ENCODE assay signal across 29 cellular contexts in the genomic region with DNA sequence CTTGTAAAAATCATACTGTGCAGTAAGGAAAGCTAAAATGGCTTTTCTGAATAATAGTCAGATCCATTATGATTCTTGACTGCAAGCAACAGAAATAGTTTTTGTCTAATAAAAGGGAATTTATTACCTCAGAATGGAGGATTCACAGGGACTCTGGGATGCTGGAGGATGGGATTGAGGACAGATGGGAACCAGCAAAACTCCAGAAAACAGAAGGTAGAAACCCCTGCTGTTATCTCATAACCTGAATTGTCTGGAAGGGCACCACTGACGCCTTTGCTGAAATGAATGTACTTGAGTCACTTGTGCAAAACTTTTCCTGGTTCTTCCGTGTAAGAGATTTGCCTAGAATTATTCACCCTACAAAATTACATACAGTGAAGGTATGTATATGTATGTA.
"Had no signal": no experiment of that assay in that cellular context is flagged by ENCODE, and none has a peak within 500 bp of the region (broad histone marks: within the 10 kb centered on the region; RNA-seq: fewer than 3 reads in every experiment).

No MANE protein-coding gene starts in this region.

- ATAC-seq: natural killer cell; psoas muscle; right cardiac atrium; right lobe of liver; stimulated activated effector memory CD8-positive, alpha-beta T cell treated with anti-CD3 and anti-CD28 coated beads, Interleukin-12 subunit alpha, Interleukin-12 subunit beta, amount 100 ng/mL, for 72 hours; stimulated activated naive CD8-positive, alpha-beta T cell treated with anti-CD3 and anti-CD28 coated beads, Interleukin-15, amount 100 ng/mL, for 72 hours; stimulated activated naive CD8-positive, alpha-beta T cell treated with anti-CD3 and anti-CD28 coated beads, Interleukin-15, Interleukin-2, amounts not matched to agents 100 U/mL and 50 U/mL, for 24 hours; upper lobe of right lung had no signal

- H3K27ac Mint-ChIP-seq: natural killer cell; nephron; neural progenitor cell; progenitor cell of endocrine pancreas; stimulated activated effector memory CD8-positive, alpha-beta T cell treated with anti-CD3 and anti-CD28 coated beads, Interleukin-12 subunit alpha, Interleukin-12 subunit beta, amount 100 ng/mL, for 72 hours; stimulated activated naive CD8-positive, alpha-beta T cell treated with anti-CD3 and anti-CD28 coated beads, Interleukin-15, amount 100 ng/mL, for 72 hours; type B pancreatic cell had no signal

- H3K4me3 Mint-ChIP-seq: natural killer cell; nephron; neural progenitor cell; stimulated activated effector memory CD8-positive, alpha-beta T cell treated with anti-CD3 and anti-CD28 coated beads, Interleukin-12 subunit alpha, Interleukin-12 subunit beta, amount 100 ng/mL, for 72 hours; stimulated activated naive CD8-positive, alpha-beta T cell treated with anti-CD3 and anti-CD28 coated beads, Interleukin-15, amount 100 ng/mL, for 72 hours; type B pancreatic cell had no signal

- H3K36me3 ChIP-seq: neural progenitor cell, ovary, right lobe of liver, sigmoid colon, suprapubic skin, tibial artery, transverse colon, upper lobe of right lung, uterus had no signal

- DNase-seq: natural killer cell; occipital lobe; ovary; posterior cingulate gyrus; psoas muscle; right cardiac atrium; right lobe of liver; sigmoid colon; small intestine; stimulated activated CD4-positive, alpha-beta T cell treated with anti-CD3 and anti-CD28 coated beads, Interleukin-15, amount 100 ng/mL, for 24 hours; stimulated activated CD4-positive, alpha-beta T cell treated with anti-CD3 and anti-CD28 coated beads, Interleukin-2, amount 100 ng/mL, for 24 hours; stimulated activated CD4-positive, alpha-beta T cell treated with anti-CD3 and anti-CD28 coated beads, Interleukin-2, amount 100 ng/mL, for 48 hours; stimulated activated CD4-positive, alpha-beta T cell treated with anti-CD3 and anti-CD28 coated beads, Interleukin-4, amount 100 ng/mL, for 24 hours; stimulated activated naive CD4-positive, alpha-beta T cell; stimulated activated naive CD8-positive, alpha-beta T cell treated with anti-CD3 and anti-CD28 coated beads, Interleukin-15, amount 100 ng/mL, for 72 hours; stimulated activated naive CD8-positive, alpha-beta T cell treated with anti-CD3 and anti-CD28 coated beads, Interleukin-15, Interleukin-2, amounts not matched to agents 100 U/mL and 50 U/mL, for 24 hours; substantia nigra; testis; tibial artery; transverse colon; upper lobe of right lung; uterus had no signal

- FAIRE-seq: small intestine had no signal

- H3K27ac ChIP-seq: neural progenitor cell, ovary, parathyroid adenoma, psoas muscle, right lobe of liver, sigmoid colon, suprapubic skin, testis, tibial artery, transverse colon, upper lobe of right lung, uterus had no signal

- H2AFZ ChIP-seq: neural progenitor cell, parathyroid adenoma had no signal

- H3K4me2 ChIP-seq: neural progenitor cell had no signal

- H3K9me3 Mint-ChIP-seq: natural killer cell; nephron; neural progenitor cell; stimulated activated effector memory CD8-positive, alpha-beta T cell treated with anti-CD3 and anti-CD28 coated beads, Interleukin-12 subunit alpha, Interleukin-12 subunit beta, amount 100 ng/mL, for 72 hours; type B pancreatic cell had no signal

- H3K4me1 ChIP-seq: neural progenitor cell, parathyroid adenoma, psoas muscle, right lobe of liver, sigmoid colon, suprapubic skin, testis, tibial artery, transverse colon, upper lobe of right lung, uterus had no signal

- H3K4me1 Mint-ChIP-seq: natural killer cell; neural progenitor cell; stimulated activated effector memory CD8-positive, alpha-beta T cell treated with anti-CD3 and anti-CD28 coated beads, Interleukin-12 subunit alpha, Interleukin-12 subunit beta, amount 100 ng/mL, for 72 hours; stimulated activated naive CD8-positive, alpha-beta T cell treated with anti-CD3 and anti-CD28 coated beads, Interleukin-15, amount 100 ng/mL, for 72 hours had no signal

- H3K36me3 Mint-ChIP-seq: natural killer cell; neural progenitor cell; stimulated activated effector memory CD8-positive, alpha-beta T cell treated with anti-CD3 and anti-CD28 coated beads, Interleukin-12 subunit alpha, Interleukin-12 subunit beta, amount 100 ng/mL, for 72 hours; type B pancreatic cell had no signal

- H3K9ac ChIP-seq: neural progenitor cell, parathyroid adenoma had no signal

- H3K27me3 ChIP-seq: neural progenitor cell, ovary, right lobe of liver, sigmoid colon, suprapubic skin, testis, tibial artery, transverse colon, upper lobe of right lung, uterus had no signal

- H3K79me2 ChIP-seq: parathyroid adenoma had no signal

- H3K9me3 ChIP-seq: ovary, psoas muscle, right lobe of liver, sigmoid colon, suprapubic skin, testis, transverse colon, upper lobe of right lung, uterus had no signal

- H3K27me3 Mint-ChIP-seq: stimulated activated naive CD8-positive, alpha-beta T cell treated with anti-CD3 and anti-CD28 coated beads, Interleukin-15, amount 100 ng/mL, for 72 hours had no signal

- H3K4me3 ChIP-seq: neural progenitor cell, ovary, psoas muscle, right lobe of liver, sigmoid colon, suprapubic skin, testis, tibial artery, transverse colon, upper lobe of right lung, uterus had no signal
